Comparison of ENCODE assay signal across 22 cellular contexts in the genomic region with DNA sequence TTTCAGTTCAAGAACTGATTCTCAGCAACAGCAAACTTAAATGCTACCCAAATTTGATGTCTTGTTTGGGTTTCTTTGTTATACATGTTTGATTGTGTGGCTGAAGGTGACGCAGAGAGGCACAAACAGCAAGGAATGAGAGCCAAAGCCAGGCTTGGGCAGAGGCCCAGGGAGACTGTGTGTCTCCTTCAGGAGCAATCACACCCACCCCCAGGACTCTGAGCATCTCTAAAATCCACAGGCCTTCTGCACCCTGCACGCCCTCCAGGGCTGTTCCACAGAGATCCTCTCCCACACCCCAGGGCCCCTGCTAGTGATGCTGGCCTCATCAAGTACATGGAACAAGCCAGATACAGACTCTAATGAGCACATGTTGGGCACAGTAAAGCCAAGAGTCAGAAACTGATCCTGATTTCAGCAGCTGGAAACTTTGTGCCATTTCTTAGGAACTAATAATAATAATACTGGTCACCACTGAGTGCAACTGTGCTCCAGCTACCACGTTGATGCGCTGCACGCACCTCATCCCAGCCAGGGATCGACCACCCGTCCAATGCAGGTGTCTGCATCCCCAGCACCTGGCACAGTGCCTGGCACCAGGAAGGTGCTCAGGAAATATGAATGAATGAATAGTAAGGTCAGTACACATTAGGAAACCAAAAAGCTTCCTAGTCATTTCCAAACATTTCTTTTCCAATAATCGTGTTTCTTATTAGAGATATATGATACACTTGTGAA. TPM values are rescaled to one million over a fixed set of nuclear protein-coding genes. Genes with fewer than 3 reads are reported as not detected.
A peak's percentile ranks its signal among the peaks of the same experiment; 100 is the strongest.
DNase-seq lines count a peak whose midpoint lies in the region; ATAC-seq and TF ChIP-seq lines count a peak whose summit lies in the region.
"Had no signal": no experiment of that assay in that cellular context is flagged by ENCODE, and none has a peak within 500 bp of the region (broad histone marks: within the 10 kb centered on the region; RNA-seq: fewer than 3 reads in every experiment).

No MANE protein-coding gene starts in this region.

- CTCF ChIA-PET in naive thymus-derived CD4-positive, alpha-beta T cell (lab: Charles Lee) = interaction anchor here (0.6 to 1.4 kb wide), 6 partner anchors 9 to 90 kb away, joined by 3 to 5 read pairs (median 4); no protein-coding TSS in a partner anchor

- H3K36me3 ChIP-seq in heart right ventricle (no peaks in the 10 kb centered on the region), tibial artery (no peaks in the 10 kb centered on the region)
- H3K36me3 ChIP-seq in naive thymus-derived CD4-positive, alpha-beta T cell (ENCODE audit: control insufficient read depth in 2 of 3, insufficient read depth in 3 of 3, low read length in 3 of 3) = no peaks in the 10 kb centered on the region

- H3K27ac Mint-ChIP-seq in naive thymus-derived CD4-positive, alpha-beta T cell = peak overlapping the region in 4 of 9 donors; percentile 17 to 71 (median 60)
- H3K27ac Mint-ChIP-seq: activated B cell treated with CpG ODN at 0.5 μM for 24 hours; activated CD8-positive, alpha-beta T cell treated with anti-CD3 and anti-CD28 coated beads for 36 hours; CD14-positive monocyte; dendritic cell treated with granulocyte-macrophage colony-stimulating factor and Interleukin-4, amounts not matched to agents 40 ng/mL and 50 ng/mL, for 4 days had no signal

- H3K27me3 ChIP-seq in heart right ventricle = no peaks in the 10 kb centered on the region
- no peaks in the 10 kb centered on the region for H3K27me3 ChIP-seq in tibial artery
- no peaks in the 10 kb centered on the region for H3K27me3 ChIP-seq in naive thymus-derived CD4-positive, alpha-beta T cell (ENCODE audit: control insufficient read depth in 2 of 2, insufficient read depth in 2 of 2, low read length in 2 of 2)
- H3K27me3 ChIP-seq: body of pancreas had no signal

- TF ChIP-seq CTCF in heart right ventricle (IDR thresholded peaks at IDR 0.05) = no peak
- TF ChIP-seq CTCF in tibial artery (IDR thresholded peaks at IDR 0.05) = no peak
- TF ChIP-seq CTCF in GM20000 (IDR thresholded peaks at IDR 0.05; ENCODE audit: extremely low read depth, missing control alignments) = no peak

- H3K4me1 Mint-ChIP-seq in naive thymus-derived CD4-positive, alpha-beta T cell = peaks cover 6 to 36% (median 26%) of the 10 kb centered on the region in 7 donors
- H3K4me1 Mint-ChIP-seq: activated B cell treated with CpG ODN at 0.5 μM for 24 hours, CD14-positive monocyte had no signal

- H3K36me3 Mint-ChIP-seq in naive thymus-derived CD4-positive, alpha-beta T cell = no peaks in the 10 kb centered on the region
- H3K36me3 Mint-ChIP-seq: CD14-positive monocyte had no signal

- H3K9me3 ChIP-seq in heart right ventricle = no peaks in the 10 kb centered on the region
- H3K9me3 ChIP-seq in tibial artery = no peaks in the 10 kb centered on the region
- no peaks in the 10 kb centered on the region for H3K9me3 ChIP-seq in naive thymus-derived CD4-positive, alpha-beta T cell (ENCODE audit: control insufficient read depth in 2 of 3, low read length in 3 of 3)
- H3K9me3 ChIP-seq: body of pancreas had no signal

- no peaks in the 10 kb centered on the region for H3K9me3 Mint-ChIP-seq in naive thymus-derived CD4-positive, alpha-beta T cell
- H3K9me3 Mint-ChIP-seq: activated B cell treated with CpG ODN at 0.5 μM for 24 hours; activated CD8-positive, alpha-beta T cell treated with anti-CD3 and anti-CD28 coated beads for 36 hours; CD14-positive monocyte; dendritic cell treated with granulocyte-macrophage colony-stimulating factor and Interleukin-4, amounts not matched to agents 40 ng/mL and 50 ng/mL, for 4 days had no signal

- 87 to 90% methylated on average over 8 of the region's 8 CpGs for WGBS in heart right ventricle, 2 donors

- DNase-seq in cardiac septum (ENCODE audit: low spot score) (peak; percentile 61), heart right ventricle (no peak), astrocyte of the hippocampus (ENCODE audit: low read depth, low spot score) (peak; percentile 65), medulla oblongata (ENCODE audit: extremely low spot score) (peak; percentile 45), tibial artery (peak in 1 of 2 donors; percentile 47), NOMO-1 treated with dmso at 0.1 percent for 144 hours (lab: John Stamatoyannopoulos, UW; ENCODE audit: unreplicated experiment) (no peak), GM20000 (ENCODE audit: low spot score) (no peak)
- DNase-seq in naive thymus-derived CD4-positive, alpha-beta T cell = no peak
- DNase-seq: ACHN; activated B cell treated with CpG ODN at 0.5 μM for 24 hours; activated CD8-positive, alpha-beta T cell treated with anti-CD3 and anti-CD28 coated beads for 36 hours; activated naive CD4-positive, alpha-beta T cell treated with anti-CD3 and anti-CD28 coated beads, Interleukin-2, amount 50 U/mL, for 16 hours; Kasumi-1; NCI-H1092 treated with DMSO at 0.1 percent for 48 hours; NCI-H2081 treated with DMSO at 0.1 percent for 48 hours; NCI-H510A; occipital lobe; stimulated activated CD4-positive, alpha-beta T cell treated with anti-CD3 and anti-CD28 coated beads, Interleukin-15, amount 100 ng/mL, for 24 hours; T-helper 9 cell had no signal

- no peak for ATAC-seq in heart right ventricle
- no peak for ATAC-seq in naive thymus-derived CD4-positive, alpha-beta T cell
- ATAC-seq: activated CD8-positive, alpha-beta T cell treated with anti-CD3 and anti-CD28 coated beads for 36 hours had no signal

- H3K4me3 ChIP-seq in heart right ventricle (no peak overlapping the region), tibial artery (no peak overlapping the region)
- H3K4me3 ChIP-seq in naive thymus-derived CD4-positive, alpha-beta T cell (ENCODE audit: low read length) = no peak overlapping the region
- H3K4me3 ChIP-seq: body of pancreas had no signal

- peaks cover 0 to 4% (median 0%) of the 10 kb centered on the region in 5 donors for H3K27me3 Mint-ChIP-seq in naive thymus-derived CD4-positive, alpha-beta T cell
- H3K27me3 Mint-ChIP-seq: activated B cell treated with CpG ODN at 0.5 μM for 24 hours; activated CD8-positive, alpha-beta T cell treated with anti-CD3 and anti-CD28 coated beads for 36 hours; dendritic cell treated with granulocyte-macrophage colony-stimulating factor and Interleukin-4, amounts not matched to agents 40 ng/mL and 50 ng/mL, for 4 days had no signal

- intact Hi-C loops in cardiac septum (cut with DNase I) = no loop called here
- intact Hi-C loops in heart right ventricle (cut with DNase I) = no loop called here
- intact Hi-C loops in tibial artery (cut with DNase I; ENCODE audit: low total_unique reads) = no loop called here
- intact Hi-C loops in naive thymus-derived CD4-positive, alpha-beta T cell (cut with micrococcal nuclease) = no loop called here

- POLR2A ChIA-PET in naive thymus-derived CD4-positive, alpha-beta T cell (lab: Charles Lee) = interaction anchor here (0.8 to 33.3 kb wide), 8 partner anchors 9 to 73 kb away, joined by 4 to 1333 read pairs (median 6); partner anchors contain the start of gene TCF7

- H3K4me1 ChIP-seq in heart right ventricle (peaks cover 0 to 20% (median 3%) of the 10 kb centered on the region in 9 donors), tibial artery (peaks cover 0 to 24% (median 17%) of the 10 kb centered on the region in 4 donors)
- H3K4me1 ChIP-seq in naive thymus-derived CD4-positive, alpha-beta T cell (ENCODE audit: control insufficient read depth in 2 of 2, insufficient read depth in 2 of 2, low read length in 2 of 2) = peaks cover 0 to 3% of the 10 kb centered on the region in 2 donors

- no peak overlapping the region for H3K4me3 Mint-ChIP-seq in naive thymus-derived CD4-positive, alpha-beta T cell
- H3K4me3 Mint-ChIP-seq: activated B cell treated with CpG ODN at 0.5 μM for 24 hours; activated CD8-positive, alpha-beta T cell treated with anti-CD3 and anti-CD28 coated beads for 36 hours; CD14-positive monocyte; dendritic cell treated with granulocyte-macrophage colony-stimulating factor and Interleukin-4, amounts not matched to agents 40 ng/mL and 50 ng/mL, for 4 days had no signal

- peak overlapping the region in 2 of 10 donors; percentile 62 to 76 for H3K27ac ChIP-seq in heart right ventricle
- H3K27ac ChIP-seq in tibial artery = peak overlapping the region; percentile 70 to 81
- H3K27ac ChIP-seq in naive thymus-derived CD4-positive, alpha-beta T cell (ENCODE audit: low read depth, low read length) = no peak overlapping the region

RNA-seq across cellular contexts. Expression of gene TCF7, which starts 54.6 kb away (rescaled TPM):
- total RNA-seq in cardiac septum = 2.2 TPM
- total RNA-seq in heart right ventricle = 1 to 10 TPM in 9 of 10 donors, under 1 TPM in 1; 0.42 to 5.9 (median 2.0) TPM
- polyA plus RNA-seq in heart right ventricle = 1 to 10 TPM; 1.0 TPM
- total RNA-seq in naive thymus-derived CD4-positive, alpha-beta T cell = 1,000 to 10,000 TPM in 2 of 5 experiments, 100 to 1,000 TPM in 3; 203 to 1,066 (median 643) TPM
- polyA plus RNA-seq in naive thymus-derived CD4-positive, alpha-beta T cell = 100 to 1,000 TPM; 356 to 560 TPM
- total RNA-seq: occipital lobe had no signal

RNA-seq across cellular contexts. Expression of gene VDAC1, which starts 55.2 kb away (rescaled TPM):
- total RNA-seq in cardiac septum (429 TPM), heart right ventricle (100 to 1,000 TPM; 440 to 609 (median 535) TPM)
- polyA plus RNA-seq in heart right ventricle = 100 to 1,000 TPM; 229 to 359 TPM
- 100 to 1,000 TPM in 1 of 5 experiments, 10 to 100 TPM in 4; 37.8 to 259 (median 43.7) TPM for total RNA-seq in naive thymus-derived CD4-positive, alpha-beta T cell
- 10 to 100 TPM; 66.9 to 75.0 TPM for polyA plus RNA-seq in naive thymus-derived CD4-positive, alpha-beta T cell

Comparison
In these comparisons a context has a peak if more than half of its experiments do, and no peak if none do; other contexts are left out.
1. DNase-seq: peak in cardiac septum (single experiment), astrocyte of the hippocampus (single experiment) and medulla oblongata (single experiment); none in heart right ventricle (0 of 2), NOMO-1 treated with dmso at 0.1 percent for 144 hours (single experiment), GM20000 (single experiment) and naive thymus-derived CD4-positive, alpha-beta T cell (0 of 9).
2. RNA of gene TCF7, which starts 54.6 kb away (total RNA-seq): 203 to 1,066 TPM in naive thymus-derived CD4-positive, alpha-beta T cell; 2.2 TPM in cardiac septum (single experiment) and 0.42 to 5.9 TPM in heart right ventricle; every median in the first group is over 10 times any median in the second.